1 cellular context compared by ENCODE assay signal in genomic region chr9:113011911-113012381, GRCh38.
A peak's percentile ranks its signal among the peaks of the same experiment; 100 is the strongest.
TF ChIP-seq lines count a peak whose summit lies in the region.

TSS of gene ZNF883 (minus strand) at chr9:113012192.

TF ChIP-seq in HepG2, 621 proteins besides CTCF, POLR2A, EP300 and RAD21 (continued from another document and continues in another):
- TF ChIP-seq TBX3 (IDR thresholded peaks at IDR 0.05; ENCODE audit: borderline replicate concordance) (no peak), SOX6 (IDR thresholded peaks at IDR 0.05) (no peak), SOX6 (CRISPR knock-in tag; IDR thresholded peaks at IDR 0.05) (no peak), TAF1 (CRISPR knock-in tag; IDR thresholded peaks at IDR 0.05) (peak; percentile 41; the same call in 1 of the 2 replicates), ZNF75D (CRISPR knock-in tag; IDR thresholded peaks at IDR 0.05; ENCODE audit: borderline replicate concordance) (no peak), ZNF577 (CRISPR knock-in tag; IDR thresholded peaks at IDR 0.05; ENCODE audit: borderline replicate concordance, low read depth) (no peak), CBX5 (CRISPR knock-in tag; IDR thresholded peaks at IDR 0.05; ENCODE audit: borderline replicate concordance) (no peak), PAWR (CRISPR knock-in tag; IDR thresholded peaks at IDR 0.05; ENCODE audit: borderline replicate concordance) (no peak), DNMT1 (CRISPR knock-in tag; IDR thresholded peaks at IDR 0.05) (0 out of 2 replicates have a peak, but pooled peaks have one; percentile 33), KDM2A (CRISPR knock-in tag; IDR thresholded peaks at IDR 0.05; ENCODE audit: borderline replicate concordance, low read depth) (peak; percentile 68), JARID2 (CRISPR knock-in tag; IDR thresholded peaks at IDR 0.05; ENCODE audit: insufficient replicate concordance) (no peak), STAT5B (CRISPR knock-in tag; IDR thresholded peaks at IDR 0.05) (no peak), ATF2 (CRISPR knock-in tag; IDR thresholded peaks at IDR 0.05) (no peak), ZNF639 (CRISPR knock-in tag; conservative IDR thresholded peaks at IDR 0.05) (no peak), CHD4 (IDR thresholded peaks at IDR 0.05; ENCODE audit: borderline replicate concordance, low read length) (no peak), SMYD3 (CRISPR knock-in tag; IDR thresholded peaks at IDR 0.05) (no peak), ZNF496 (CRISPR knock-in tag; IDR thresholded peaks at IDR 0.05; ENCODE audit: insufficient replicate concordance) (no peak), ZNF251 (CRISPR knock-in tag; IDR thresholded peaks at IDR 0.05) (no peak), THAP7 (CRISPR knock-in tag; IDR thresholded peaks at IDR 0.05) (no peak), POLR2G (IDR thresholded peaks at IDR 0.05; ENCODE audit: low read depth, low read length) (peak; percentile 57), ZNF549 (CRISPR knock-in tag; IDR thresholded peaks at IDR 0.05) (no peak), ZNF256 (CRISPR knock-in tag; conservative IDR thresholded peaks at IDR 0.05) (no peak), TEAD3 (CRISPR knock-in tag; optimal IDR thresholded peaks at IDR 0.05; ENCODE audit: borderline replicate concordance) (peak; percentile 37), RARA (CRISPR knock-in tag; IDR thresholded peaks at IDR 0.05) (no peak), TARDBP (CRISPR knock-in tag; IDR thresholded peaks at IDR 0.05) (no peak), FOXK2 (IDR thresholded peaks at IDR 0.05) (no peak), ZFP1 (CRISPR knock-in tag; IDR thresholded peaks at IDR 0.05) (no peak), KAT2B (IDR thresholded peaks at IDR 0.05; ENCODE audit: borderline replicate concordance, low read depth, low read length) (no peak), ZNF800 (CRISPR knock-in tag; IDR thresholded peaks at IDR 0.05) (no peak), ZC3H4 (CRISPR knock-in tag; IDR thresholded peaks at IDR 0.05; ENCODE audit: borderline replicate concordance) (no peak), MED1 (CRISPR knock-in tag; IDR thresholded peaks at IDR 0.05) (no peak; the same call in 1 of the 2 replicates), ZNF205 (CRISPR knock-in tag; IDR thresholded peaks at IDR 0.05) (no peak), ZNF746 (CRISPR knock-in tag; IDR thresholded peaks at IDR 0.05) (no peak), ELK4 (CRISPR knock-in tag; IDR thresholded peaks at IDR 0.05; ENCODE audit: borderline replicate concordance) (no peak), RNF2 (conservative IDR thresholded peaks at IDR 0.05; ENCODE audit: low read depth) (no peak), ARID4A (CRISPR knock-in tag; IDR thresholded peaks at IDR 0.05; ENCODE audit: borderline replicate concordance) (peak; percentile 53; the same call in 1 of the 2 replicates), ZNF678 (CRISPR knock-in tag; IDR thresholded peaks at IDR 0.05) (no peak), MAZ (IDR thresholded peaks at IDR 0.05; ENCODE audit: borderline replicate concordance, low read depth, low read length) (no peak), MAZ (CRISPR knock-in tag; IDR thresholded peaks at IDR 0.05; ENCODE audit: low read depth) (no peak), FOXK1 (CRISPR knock-in tag; IDR thresholded peaks at IDR 0.05; ENCODE audit: borderline replicate concordance, low read depth) (peak; percentile 40; the same call in 1 of the 2 replicates), ZNF772 (CRISPR knock-in tag; IDR thresholded peaks at IDR 0.05) (no peak), MATR3 (CRISPR knock-in tag; IDR thresholded peaks at IDR 0.05) (no peak)
- TF ChIP-seq, protein P1, sequence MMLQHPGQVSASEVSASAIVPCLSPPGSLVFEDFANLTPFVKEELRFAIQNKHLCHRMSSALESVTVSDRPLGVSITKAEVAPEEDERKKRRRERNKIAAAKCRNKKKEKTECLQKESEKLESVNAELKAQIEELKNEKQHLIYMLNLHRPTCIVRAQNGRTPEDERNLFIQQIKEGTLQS (CRISPR knock-in tag; IDR thresholded peaks at IDR 0.05) = no peak
- TF ChIP-seq, protein P2, sequence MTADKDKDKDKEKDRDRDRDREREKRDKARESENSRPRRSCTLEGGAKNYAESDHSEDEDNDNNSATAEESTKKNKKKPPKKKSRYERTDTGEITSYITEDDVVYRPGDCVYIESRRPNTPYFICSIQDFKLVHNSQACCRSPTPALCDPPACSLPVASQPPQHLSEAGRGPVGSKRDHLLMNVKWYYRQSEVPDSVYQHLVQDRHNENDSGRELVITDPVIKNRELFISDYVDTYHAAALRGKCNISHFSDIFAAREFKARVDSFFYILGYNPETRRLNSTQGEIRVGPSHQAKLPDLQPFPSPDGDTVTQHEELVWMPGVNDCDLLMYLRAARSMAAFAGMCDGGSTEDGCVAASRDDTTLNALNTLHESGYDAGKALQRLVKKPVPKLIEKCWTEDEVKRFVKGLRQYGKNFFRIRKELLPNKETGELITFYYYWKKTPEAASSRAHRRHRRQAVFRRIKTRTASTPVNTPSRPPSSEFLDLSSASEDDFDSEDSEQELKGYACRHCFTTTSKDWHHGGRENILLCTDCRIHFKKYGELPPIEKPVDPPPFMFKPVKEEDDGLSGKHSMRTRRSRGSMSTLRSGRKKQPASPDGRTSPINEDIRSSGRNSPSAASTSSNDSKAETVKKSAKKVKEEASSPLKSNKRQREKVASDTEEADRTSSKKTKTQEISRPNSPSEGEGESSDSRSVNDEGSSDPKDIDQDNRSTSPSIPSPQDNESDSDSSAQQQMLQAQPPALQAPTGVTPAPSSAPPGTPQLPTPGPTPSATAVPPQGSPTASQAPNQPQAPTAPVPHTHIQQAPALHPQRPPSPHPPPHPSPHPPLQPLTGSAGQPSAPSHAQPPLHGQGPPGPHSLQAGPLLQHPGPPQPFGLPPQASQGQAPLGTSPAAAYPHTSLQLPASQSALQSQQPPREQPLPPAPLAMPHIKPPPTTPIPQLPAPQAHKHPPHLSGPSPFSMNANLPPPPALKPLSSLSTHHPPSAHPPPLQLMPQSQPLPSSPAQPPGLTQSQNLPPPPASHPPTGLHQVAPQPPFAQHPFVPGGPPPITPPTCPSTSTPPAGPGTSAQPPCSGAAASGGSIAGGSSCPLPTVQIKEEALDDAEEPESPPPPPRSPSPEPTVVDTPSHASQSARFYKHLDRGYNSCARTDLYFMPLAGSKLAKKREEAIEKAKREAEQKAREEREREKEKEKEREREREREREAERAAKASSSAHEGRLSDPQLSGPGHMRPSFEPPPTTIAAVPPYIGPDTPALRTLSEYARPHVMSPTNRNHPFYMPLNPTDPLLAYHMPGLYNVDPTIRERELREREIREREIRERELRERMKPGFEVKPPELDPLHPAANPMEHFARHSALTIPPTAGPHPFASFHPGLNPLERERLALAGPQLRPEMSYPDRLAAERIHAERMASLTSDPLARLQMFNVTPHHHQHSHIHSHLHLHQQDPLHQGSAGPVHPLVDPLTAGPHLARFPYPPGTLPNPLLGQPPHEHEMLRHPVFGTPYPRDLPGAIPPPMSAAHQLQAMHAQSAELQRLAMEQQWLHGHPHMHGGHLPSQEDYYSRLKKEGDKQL (CRISPR knock-in tag; IDR thresholded peaks at IDR 0.05; ENCODE audit: low read depth) = no peak
- TF ChIP-seq, protein P3, sequence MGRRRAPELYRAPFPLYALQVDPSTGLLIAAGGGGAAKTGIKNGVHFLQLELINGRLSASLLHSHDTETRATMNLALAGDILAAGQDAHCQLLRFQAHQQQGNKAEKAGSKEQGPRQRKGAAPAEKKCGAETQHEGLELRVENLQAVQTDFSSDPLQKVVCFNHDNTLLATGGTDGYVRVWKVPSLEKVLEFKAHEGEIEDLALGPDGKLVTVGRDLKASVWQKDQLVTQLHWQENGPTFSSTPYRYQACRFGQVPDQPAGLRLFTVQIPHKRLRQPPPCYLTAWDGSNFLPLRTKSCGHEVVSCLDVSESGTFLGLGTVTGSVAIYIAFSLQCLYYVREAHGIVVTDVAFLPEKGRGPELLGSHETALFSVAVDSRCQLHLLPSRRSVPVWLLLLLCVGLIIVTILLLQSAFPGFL (CRISPR knock-in tag; IDR thresholded peaks at IDR 0.05) = no peak
- TF ChIP-seq, protein P4, sequence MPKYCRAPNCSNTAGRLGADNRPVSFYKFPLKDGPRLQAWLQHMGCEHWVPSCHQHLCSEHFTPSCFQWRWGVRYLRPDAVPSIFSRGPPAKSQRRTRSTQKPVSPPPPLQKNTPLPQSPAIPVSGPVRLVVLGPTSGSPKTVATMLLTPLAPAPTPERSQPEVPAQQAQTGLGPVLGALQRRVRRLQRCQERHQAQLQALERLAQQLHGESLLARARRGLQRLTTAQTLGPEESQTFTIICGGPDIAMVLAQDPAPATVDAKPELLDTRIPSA (CRISPR knock-in tag; IDR thresholded peaks at IDR 0.05; ENCODE audit: borderline replicate concordance) = no peak
- TF ChIP-seq, protein P5, sequence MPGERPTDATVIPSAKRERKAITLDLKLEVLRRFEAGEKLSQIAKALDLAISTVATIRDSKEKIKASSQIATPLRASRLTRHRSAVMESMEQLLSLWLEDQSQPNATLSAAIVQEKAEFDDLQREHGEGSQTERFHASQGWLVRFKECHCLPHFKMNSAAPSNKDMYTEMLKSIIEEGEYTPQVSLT (CRISPR knock-in tag; IDR thresholded peaks at IDR 0.05; ENCODE audit: borderline replicate concordance, low read depth) = no peak
